Comparison of ENCODE assay signal across 37 cellular contexts in the genomic region with DNA sequence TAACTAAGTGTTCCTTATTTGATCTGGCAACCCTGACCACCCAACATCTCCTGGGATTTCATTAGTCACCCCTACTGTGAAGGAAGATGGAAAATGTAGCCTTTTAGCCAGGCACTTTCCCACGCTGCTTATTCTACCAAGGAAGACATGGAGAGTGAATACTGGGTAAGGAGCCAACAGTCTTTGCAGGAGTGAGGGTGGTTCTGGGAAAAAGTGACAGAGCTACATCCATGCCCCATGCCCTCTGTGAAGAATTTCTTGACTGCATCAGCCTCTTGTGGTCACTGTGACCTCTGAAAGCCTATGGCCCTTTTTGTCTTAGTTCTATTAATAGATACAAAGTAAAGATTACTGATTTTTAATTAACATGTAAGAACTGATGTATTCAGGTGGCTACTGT.
DNase-seq lines count a peak whose midpoint lies in the region; ATAC-seq, FAIRE-seq and TF ChIP-seq lines count a peak whose summit lies in the region.
"Had no signal": no experiment of that assay in that cellular context is flagged by ENCODE, and none has a peak within 500 bp of the region (broad histone marks: within the 10 kb centered on the region; RNA-seq: fewer than 3 reads in every experiment).

No MANE protein-coding gene starts in this region.

- no peak for TF ChIP-seq EP300 in GM12878 (IDR thresholded peaks at IDR 0.05; ENCODE audit: borderline replicate concordance in 1 of 2, control insufficient read depth in 1 of 2, low read depth in 2 of 2, low read length in 2 of 2)

- H3K9ac ChIP-seq in GM12878 (ENCODE audit: control insufficient read depth, insufficient read depth, low read length): no peak overlapping the region

- peaks cover 7% of the 10 kb centered on the region for H3K36me3 Mint-ChIP-seq in MCF 10A (ENCODE audit: insufficient read depth, unreplicated experiment)
- H3K36me3 Mint-ChIP-seq: activated CD8-positive, alpha-beta memory T cell treated with anti-CD3 and anti-CD28 coated beads, Interleukin-2, amount 10 ng/mL, durations not matched to agents 7 days and 5 days; IgD-negative memory B cell had no signal

- no peaks in the 10 kb centered on the region for H3K36me3 ChIP-seq in breast epithelium
- no peaks in the 10 kb centered on the region for H3K36me3 ChIP-seq in GM12878 (ENCODE audit: control insufficient read depth in 2 of 2, insufficient read depth in 2 of 2, low read length in 1 of 2)
- no peaks in the 10 kb centered on the region for H3K36me3 ChIP-seq in tibial artery
- no peaks in the 10 kb centered on the region for H3K36me3 ChIP-seq in spleen
- H3K36me3 ChIP-seq: ascending aorta, MG63, neutrophil, suprapubic skin had no signal

- no peaks in the 10 kb centered on the region for H3K9me3 Mint-ChIP-seq in MCF 10A (ENCODE audit: unreplicated experiment)
- H3K9me3 Mint-ChIP-seq: naive B cell had no signal

- ATAC-seq in GM12878: peak; percentile 20; the same call in 2 of the 3 replicates
- no peak for ATAC-seq in HG03439 (IDR thresholded peaks at IDR 0.05; ENCODE audit: unreplicated experiment)
- ATAC-seq: activated CD8-positive, alpha-beta memory T cell treated with anti-CD3 and anti-CD28 coated beads, Interleukin-2, amount 10 ng/mL, durations not matched to agents 7 days and 5 days; foreskin keratinocyte; left ventricle myocardium superior had no signal

- H3K4me3 Mint-ChIP-seq in MCF 10A (ENCODE audit: unreplicated experiment): no peak overlapping the region
- H3K4me3 Mint-ChIP-seq: activated CD8-positive, alpha-beta memory T cell treated with anti-CD3 and anti-CD28 coated beads, Interleukin-2, amount 10 ng/mL, durations not matched to agents 7 days and 5 days; IgD-negative memory B cell had no signal

- TF ChIP-seq CTCF in MCF 10A (IDR thresholded peaks at IDR 0.05; ENCODE audit: unreplicated experiment) (no peak), breast epithelium (IDR thresholded peaks at IDR 0.05) (no peak), GM12878 (IDR thresholded peaks at IDR 0.05 in 2 of 3, conservative IDR thresholded peaks at IDR 0.05 in 1 of 3; ENCODE audit: control insufficient read depth in 2 of 3, extremely low read depth in 1 of 3, insufficient read depth in 1 of 3, low read depth in 3 of 3, low read length in 3 of 3) (no peak), tibial artery (IDR thresholded peaks at IDR 0.05) (no peak), spleen (IDR thresholded peaks at IDR 0.05 in 8 of 11, conservative IDR thresholded peaks at IDR 0.05 in 3 of 11) (no peak)

- DNase-seq in MCF 10A (ENCODE audit: unreplicated experiment): no peak
- DNase-seq in breast epithelium (ENCODE audit: low spot score in 2 of 2): no peak
- DNase-seq in GM12878 (ENCODE audit: low read depth, low spot score): no peak
- peak; percentile 24 for DNase-seq in myocyte (ENCODE audit: low read depth)
- DNase-seq in tibial artery: no peak
- DNase-seq in DMS79 (lab: John Stamatoyannopoulos, UW): no peak
- no peak for DNase-seq in spleen
- DNase-seq: activated CD8-positive, alpha-beta memory T cell treated with anti-CD3 and anti-CD28 coated beads, Interleukin-2, amount 10 ng/mL, durations not matched to agents 7 days and 5 days; activated gamma-delta T cell treated with Interleukin-2 at 50 U/mL for 16 hours; activated T-cell treated with anti-CD3 and anti-CD28 coated beads, Interleukin-2, amount 50 U/mL, for 48 hours; C1 segment of cervical spinal cord; caudate nucleus; COR-L47; cortex of kidney; effector memory CD4-positive, alpha-beta T cell; foreskin keratinocyte; GDM1; head of caudate nucleus; islet precursor cell; left ventricle myocardium superior; MG63; naive B cell; NCI-H1417 treated with DMSO at 0.1 percent for 48 hours; NCI-H2081; NCI-H2227 treated with DMSO at 0.1 percent for 48 hours; NCI-H526 treated with DMSO at 0.1 percent for 48 hours; SHP77 treated with DMSO at 0.1 percent for 48 hours; stimulated activated naive CD4-positive, alpha-beta T cell; T-helper 2 cell had no signal

- SMC1A ChIA-PET in GM12878 (lab: Charles Lee; ENCODE audit: uncharacterized antibody, unreplicated experiment): interaction anchor here (1.6 to 4.0 kb wide), 2 partner anchors 11 to 13 kb away, joined by 3 to 20 read pairs; no protein-coding TSS in a partner anchor

- peak overlapping the region; percentile 75 for H3K27ac Mint-ChIP-seq in MCF 10A (ENCODE audit: low read depth, unreplicated experiment)
- H3K27ac Mint-ChIP-seq: activated CD8-positive, alpha-beta memory T cell treated with anti-CD3 and anti-CD28 coated beads, Interleukin-2, amount 10 ng/mL, durations not matched to agents 7 days and 5 days; IgD-negative memory B cell had no signal

- in situ Hi-C loops in GM12878 (cut with MboI): no loop called here

- H3K27ac ChIP-seq in breast epithelium: no peak overlapping the region
- no peak overlapping the region for H3K27ac ChIP-seq in GM12878 (ENCODE audit: control insufficient read depth, insufficient read depth)
- H3K27ac ChIP-seq in tibial artery: peak overlapping the region; percentile 78 to 81
- H3K27ac ChIP-seq in spleen: no peak overlapping the region
- H3K27ac ChIP-seq: 22Rv1, epithelial cell of prostate, foreskin keratinocyte, neutrophil, suprapubic skin had no signal

- CTCF ChIA-PET in MCF 10A (lab: Yijun Ruan, JAX) (interaction anchor here (0.6 to 1.0 kb wide), 2 partner anchors 37 to 138 kb away, joined by 4 to 7 read pairs; no protein-coding TSS in a partner anchor), GM12878 (lab: Yijun Ruan, JAX) (interaction anchor here (0.8 to 1.0 kb wide), 2 partner anchors 13 to 17 kb away, joined by 3 read pairs; no protein-coding TSS in a partner anchor)

- TF ChIP-seq POLR2A in breast epithelium (IDR thresholded peaks at IDR 0.05) (no peak), GM12878 (IDR thresholded peaks at IDR 0.05; ENCODE audit: low read depth, low read length) (no peak), spleen (IDR thresholded peaks at IDR 0.05) (no peak)

- H3K4me3 ChIP-seq in breast epithelium (no peak overlapping the region), GM12878 (no peak overlapping the region), tibial artery (no peak overlapping the region), spleen (no peak overlapping the region)
- H3K4me3 ChIP-seq: ascending aorta, MG63, suprapubic skin had no signal

- H3K27me3 Mint-ChIP-seq in MCF 10A (ENCODE audit: insufficient read depth, unreplicated experiment): no peaks in the 10 kb centered on the region
- H3K27me3 Mint-ChIP-seq: IgD-negative memory B cell had no signal

- WGBS in GM12878 (ENCODE audit: insufficient coverage, insufficient replicate concordance, low lambda C conversion rate, missing lambda C conversion rate): 87% methylated on average over 1 of the region's 1 CpG
- WGBS in spleen, 5 donors: 87 to 94% (median 94%) methylated on average over 1 of the region's 1 CpG

- no peaks in the 10 kb centered on the region for H3K9me3 ChIP-seq in breast epithelium
- no peaks in the 10 kb centered on the region; the same call in 2 of the 3 replicates for H3K9me3 ChIP-seq in GM12878 (replicated peaks; ENCODE audit: control insufficient read depth, insufficient read depth, low read length)
- no peaks in the 10 kb centered on the region for H3K9me3 ChIP-seq in tibial artery
- H3K9me3 ChIP-seq in spleen: no peaks in the 10 kb centered on the region
- H3K9me3 ChIP-seq: ascending aorta, MG63, neutrophil, suprapubic skin had no signal

- POLR2A ChIA-PET in MCF 10A (lab: Yijun Ruan, JAX): interaction anchor here (0.6 kb wide), 1 partner anchor 13 kb away, joined by 3 read pairs; no protein-coding TSS in a partner anchor
- POLR2A ChIA-PET in GM12878 (lab: Charles Lee): interaction anchor here (0.5 to 0.9 kb wide), 4 partner anchors 10 to 410 kb away, joined by 3 to 6 read pairs (median 4); no protein-coding TSS in a partner anchor

- H3K27me3 ChIP-seq in breast epithelium: no peaks in the 10 kb centered on the region
- H3K27me3 ChIP-seq in GM12878 (replicated peaks in 1 of 2; ENCODE audit: control insufficient read depth in 2 of 2, insufficient read depth in 2 of 2, low read length in 1 of 2): no peaks in the 10 kb centered on the region
- no peaks in the 10 kb centered on the region for H3K27me3 ChIP-seq in tibial artery
- H3K27me3 ChIP-seq in spleen (replicated peaks in 1 of 7): no peaks in the 10 kb centered on the region
- H3K27me3 ChIP-seq: ascending aorta, foreskin keratinocyte, MG63, neutrophil, suprapubic skin had no signal

- no peaks in the 10 kb centered on the region for H4K20me1 ChIP-seq in GM12878 (ENCODE audit: control insufficient read depth, insufficient read depth)

- TF ChIP-seq RAD21 in GM12878 (IDR thresholded peaks at IDR 0.05; ENCODE audit: insufficient read depth, low read depth, low read length): no peak

- H3K79me2 ChIP-seq in GM12878 (ENCODE audit: control insufficient read depth, insufficient read depth, low read length): no peaks in the 10 kb centered on the region

- intact Hi-C loops in MCF 10A (cut with micrococcal nuclease) (loop anchor here (5.0 kb wide), 2 partner anchors 117 to 272 kb away; no protein-coding TSS in a partner anchor), breast epithelium (cut with DNase I; ENCODE audit: low total_unique reads) (no loop called here), GM12878 (cut with micrococcal nuclease; ENCODE audit: unreplicated experiment) (no loop called here), tibial artery (cut with DNase I; ENCODE audit: low total_unique reads) (loop anchor here (10.0 kb wide), 1 partner anchor 260 kb away; no protein-coding TSS in a partner anchor), spleen (cut with DNase I; ENCODE audit: low total_unique reads) (no loop called here)

- RAD21 ChIA-PET in GM12878 (lab: Charles Lee; ENCODE audit: unreplicated experiment): interaction anchor here (0.9 kb wide), 1 partner anchor 27 kb away, joined by 3 read pairs; no protein-coding TSS in a partner anchor

- BruUV-seq in MCF 10A (replicated peaks; lab: Mats Ljungman, UMichigan) (no TSS peak), GM12878 (replicated peaks; lab: Mats Ljungman, UMichigan) (no TSS peak)

- FAIRE-seq in GM12878 (lab: Jason Lieb, UNC): no peak
- FAIRE-seq: H1 had no signal

- H2AFZ ChIP-seq in GM12878 (ENCODE audit: control insufficient read depth, low read depth, low read length): no peak overlapping the region

- H3K4me1 ChIP-seq in breast epithelium (no peaks in the 10 kb centered on the region), GM12878 (ENCODE audit: control insufficient read depth, insufficient read depth, low read length) (peaks cover 14% of the 10 kb centered on the region), tibial artery (peaks cover 0 to 43% (median 39%) of the 10 kb centered on the region in 4 donors), spleen (peaks cover 0 to 34% (median 3%) of the 10 kb centered on the region in 6 donors)

- H3K4me2 ChIP-seq in GM12878 (ENCODE audit: control insufficient read depth, insufficient read depth): no peak overlapping the region

- peaks cover 43% of the 10 kb centered on the region for H3K4me1 Mint-ChIP-seq in MCF 10A (ENCODE audit: insufficient read depth, unreplicated experiment)
- H3K4me1 Mint-ChIP-seq: activated CD8-positive, alpha-beta memory T cell treated with anti-CD3 and anti-CD28 coated beads, Interleukin-2, amount 10 ng/mL, durations not matched to agents 7 days and 5 days had no signal

TF ChIP-seq in GM12878, 131 proteins besides CTCF, POLR2A, EP300 and RAD21 (continues in another document):
- no peak for TF ChIP-seq MTA3 (IDR thresholded peaks at IDR 0.05; ENCODE audit: borderline replicate concordance, low read length)
- 0 out of 2 replicates have a peak, but pooled peaks have one; percentile 14 for TF ChIP-seq NR2F1 (conservative IDR thresholded peaks at IDR 0.05)
- TF ChIP-seq RUNX3 (IDR thresholded peaks at IDR 0.05; ENCODE audit: low read length): peak; percentile 53

Comparison
In these comparisons a context has a peak if more than half of its experiments do, and no peak if none do; other contexts are left out.
1. intact Hi-C loops: an anchor here in MCF 10A (5.0 kb wide) and tibial artery (10.0 kb wide); none called in breast epithelium, GM12878 and spleen.
2. H3K27ac ChIP-seq: peak in tibial artery (2 of 2); none in breast epithelium (0 of 2), GM12878 (single experiment) and spleen (0 of 8).